Comparison of ENCODE assay signal across 23 cellular contexts in genomic region chr16:87993901-87994300, GRCh38. TPM values are rescaled to one million over a fixed set of nuclear protein-coding genes. Genes with fewer than 3 reads are reported as not detected.
"Had no signal": no experiment of that assay in that cellular context is flagged by ENCODE, and none has a peak within 500 bp of the region (broad histone marks: within the 10 kb centered on the region; RNA-seq: fewer than 3 reads in every experiment).

No MANE protein-coding gene starts in this region.

- H3K9me3 Mint-ChIP-seq: naive thymus-derived CD8-positive, alpha-beta T cell; stimulated activated naive CD8-positive, alpha-beta T cell treated with anti-CD3 and anti-CD28 coated beads, Interleukin-15, Interleukin-2, amounts not matched to agents 100 ng/mL and 50 ng/mL, for 24 hours had no signal

- H3K27ac Mint-ChIP-seq: stimulated activated naive CD8-positive, alpha-beta T cell treated with anti-CD3 and anti-CD28 coated beads, Interleukin-15, Interleukin-2, amounts not matched to agents 100 ng/mL and 50 ng/mL, for 24 hours had no signal

- ATAC-seq: esophagus mucosa; heart left ventricle; mucosa of descending colon; naive thymus-derived CD8-positive, alpha-beta T cell had no signal

- H3K4me3 Mint-ChIP-seq: naive thymus-derived CD8-positive, alpha-beta T cell; stimulated activated naive CD8-positive, alpha-beta T cell treated with anti-CD3 and anti-CD28 coated beads, Interleukin-15, Interleukin-2, amounts not matched to agents 100 ng/mL and 50 ng/mL, for 24 hours had no signal

- H3K27me3 Mint-ChIP-seq: naive thymus-derived CD8-positive, alpha-beta T cell; stimulated activated naive CD8-positive, alpha-beta T cell treated with anti-CD3 and anti-CD28 coated beads, Interleukin-15, Interleukin-2, amounts not matched to agents 100 ng/mL and 50 ng/mL, for 24 hours had no signal

- DNase-seq: effector CD4-positive, alpha-beta T cell; heart left ventricle; hippocampal formation; kidney glomerular epithelial cell; mesendoderm; mucosa of descending colon; naive thymus-derived CD8-positive, alpha-beta T cell; small intestine; stimulated activated CD4-positive, alpha-beta T cell treated with anti-CD3 and anti-CD28 coated beads, Interleukin-12 subunit alpha, Interleukin-12 subunit beta, amount 100 ng/mL, for 4 hours had no signal

RNA-seq across cellular contexts. Expression of gene CA5A, which starts 57.6 kb away (rescaled TPM):
- total RNA-seq: cerebellum; dermis microvascular lymphatic vessel endothelial cell; esophagus mucosa; fibroblast of lung; frontal cortex; glomerular endothelial cell; lung microvascular endothelial cell; naive thymus-derived CD8-positive, alpha-beta T cell; osteocyte; posterior vena cava; right atrium auricular region; temporal lobe; tibial nerve; ureter had no signal
